In the genomic region with DNA sequence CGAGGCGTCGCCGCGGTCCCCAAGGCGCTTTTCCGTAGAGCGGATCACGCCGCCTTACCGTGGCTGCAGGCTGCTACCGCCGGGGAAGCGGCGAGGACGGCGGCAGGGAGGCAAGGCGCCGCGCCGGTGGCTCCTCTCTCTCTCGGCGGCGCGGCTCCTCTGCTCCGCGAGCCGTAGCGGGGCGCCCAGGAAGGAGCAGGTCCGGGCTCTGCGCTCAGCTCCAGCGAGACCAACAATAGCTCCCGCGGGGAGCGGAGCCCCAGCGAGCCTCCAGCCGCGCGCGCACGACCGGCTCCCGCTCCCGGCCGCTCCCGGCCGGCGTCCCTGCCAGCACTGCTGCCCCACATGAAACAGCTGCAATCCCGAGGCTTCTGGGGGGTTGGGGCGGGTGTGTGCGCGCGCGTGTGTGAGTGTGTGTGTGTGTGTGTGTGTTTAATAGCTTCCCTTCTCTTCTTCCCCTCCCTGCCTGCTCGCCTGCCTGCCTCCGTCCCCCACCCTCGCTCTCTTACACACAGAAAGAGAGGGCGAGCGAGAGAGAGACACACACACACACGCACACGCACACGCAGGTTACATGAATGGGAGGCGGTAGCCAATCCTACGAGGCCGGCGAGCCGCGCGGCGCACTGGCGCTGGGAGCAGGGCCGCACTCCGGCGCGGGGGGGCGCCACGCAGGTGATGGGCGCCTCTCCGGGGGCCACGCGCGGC, we compare ENCODE assay signal across 8 cellular contexts. TPM values are rescaled to one million over a fixed set of nuclear protein-coding genes. Genes with fewer than 3 reads are reported as not detected.
A peak's percentile ranks its signal among the peaks of the same experiment; 100 is the strongest.
DNase-seq lines count a peak whose midpoint lies in the region; ATAC-seq and TF ChIP-seq lines count a peak whose summit lies in the region.

A gene (minus strand): TSS at position 580 of the 708 bp plus-strand sequence. CDS start 371,086 bp downstream, outside the sequence.

- peaks cover 5 to 33% (median 25%) of the 10 kb centered on the region in 6 donors for H3K9me3 Mint-ChIP-seq in immature natural killer cell

- peak in 46 of 56 donors; percentile 5 to 57 (median 35) for TF ChIP-seq CTCF in dorsolateral prefrontal cortex (IDR thresholded peaks at IDR 0.05 in 54 of 56, conservative IDR thresholded peaks at IDR 0.05 in 2 of 56; ENCODE audit: low read depth in 1 of 56, partially characterized antibody in 56 of 56)
- no peak for TF ChIP-seq CTCF in lower leg skin (IDR thresholded peaks at IDR 0.05)

- 1% methylated on average over 25 to 46 of the region's 83 CpGs for WGBS in lower leg skin, 2 donors

- DNase-seq in GM03348 (ENCODE audit: low spot score) (peak; percentile 85), NOMO-1 treated with dmso at 0.1 percent for 144 hours (lab: John Stamatoyannopoulos, UW; ENCODE audit: unreplicated experiment) (peak; percentile 61), dorsolateral prefrontal cortex (peak in 9 of 10 donors; percentile 51 to 88 (median 79)), lower leg skin (ENCODE audit: low spot score in 2 of 2) (peak in 1 of 2 donors; percentile 89), immature natural killer cell (no peak)

- peaks cover 13 to 29% (median 18%) of the 10 kb centered on the region in 3 donors for H3K27me3 Mint-ChIP-seq in immature natural killer cell (ENCODE audit: low read depth in 3 of 3)

- H3K4me1 ChIP-seq in stomach smooth muscle (ENCODE audit: control insufficient read depth, insufficient read depth, low read length) = peaks cover 44% of the 10 kb centered on the region

- no peaks in the 10 kb centered on the region for H3K4me1 Mint-ChIP-seq in immature natural killer cell

- intact Hi-C loops in dorsolateral prefrontal cortex (cut with DNase I) = no loop called here
- intact Hi-C loops in lower leg skin (cut with DNase I; ENCODE audit: low total_unique reads) = no loop called here

- peak within 1 kb of the TSS in 1 of 6 donors; percentile 34 for H3K27ac Mint-ChIP-seq in immature natural killer cell

- H3K36me3 Mint-ChIP-seq in immature natural killer cell = peaks cover 0 to 8% (median 4%) of the 10 kb centered on the region in 3 donors

- no peaks in the 10 kb centered on the region for H3K9me3 ChIP-seq in stomach smooth muscle (ENCODE audit: control insufficient read depth in 2 of 2, low read length in 2 of 2)

- peak within 1 kb of the TSS in 1 of 5 donors; percentile 68 for H3K4me3 Mint-ChIP-seq in immature natural killer cell

- H3K36me3 ChIP-seq in stomach smooth muscle (ENCODE audit: control insufficient read depth in 2 of 2, insufficient read depth in 2 of 2, low read length in 2 of 2) = no peaks in the 10 kb centered on the region

- ATAC-seq in HG02642 (IDR thresholded peaks at IDR 0.05; ENCODE audit: poor library complexity, unreplicated experiment) = peak; percentile 59
- no peak for ATAC-seq in HG02981 (IDR thresholded peaks at IDR 0.05; ENCODE audit: unreplicated experiment)

- TF ChIP-seq POLR2A in lower leg skin (IDR thresholded peaks at IDR 0.05) = no peak

- H3K9ac ChIP-seq in stomach smooth muscle (ENCODE audit: low read length in 2 of 2) = peak within 1 kb of the TSS; percentile 21 to 43

- peak within 1 kb of the TSS; percentile 41 to 84 (median 71) for H3K4me3 ChIP-seq in dorsolateral prefrontal cortex
- peak within 1 kb of the TSS; percentile 36 for H3K4me3 ChIP-seq in lower leg skin (ENCODE audit: low read depth, poor library complexity, severe bottlenecking)
- H3K4me3 ChIP-seq in stomach smooth muscle (ENCODE audit: low read length in 2 of 2) = peak within 1 kb of the TSS; percentile 56 to 73

- peaks cover 0 to 64% (median 6%) of the 10 kb centered on the region in 45 donors for H3K27me3 ChIP-seq in dorsolateral prefrontal cortex
- peaks cover 42 to 64% of the 10 kb centered on the region in 2 donors for H3K27me3 ChIP-seq in stomach smooth muscle (ENCODE audit: control insufficient read depth in 1 of 2, insufficient read depth in 2 of 2, low read length in 2 of 2)

- H3K27ac ChIP-seq in dorsolateral prefrontal cortex (peak within 1 kb of the TSS in 58 of 59 donors; percentile 18 to 96 (median 87)), stomach smooth muscle (ENCODE audit: low read length) (no peak within 1 kb of the TSS)

RNA-seq across cellular contexts. Expression of the gene that starts here (rescaled TPM):
- total RNA-seq in dorsolateral prefrontal cortex (100 to 1,000 TPM in 5 of 120 experiments, 10 to 100 TPM in 115; 37.8 to 115 (median 70.2) TPM), lower leg skin (10 to 100 TPM; 34.4 to 41.1 (median 36.6) TPM)
- polyA plus RNA-seq in immature natural killer cell = not detected

Comparison
In these comparisons a context has a peak if more than half of its experiments do, and no peak if none do; other contexts are left out.
1. DNase-seq: peak in GM03348 (single experiment), NOMO-1 treated with dmso at 0.1 percent for 144 hours (single experiment) and dorsolateral prefrontal cortex (9 of 10); none in immature natural killer cell (0 of 3).
2. CTCF ChIP-seq: peak in dorsolateral prefrontal cortex (46 of 56); none in lower leg skin (0 of 3).
3. Peak in every context shown above with its lines, with median percentiles within 50 percentile points of each other: H3K4me3 ChIP-seq.